2 cellular contexts compared by ENCODE assay signal in the genomic region with DNA sequence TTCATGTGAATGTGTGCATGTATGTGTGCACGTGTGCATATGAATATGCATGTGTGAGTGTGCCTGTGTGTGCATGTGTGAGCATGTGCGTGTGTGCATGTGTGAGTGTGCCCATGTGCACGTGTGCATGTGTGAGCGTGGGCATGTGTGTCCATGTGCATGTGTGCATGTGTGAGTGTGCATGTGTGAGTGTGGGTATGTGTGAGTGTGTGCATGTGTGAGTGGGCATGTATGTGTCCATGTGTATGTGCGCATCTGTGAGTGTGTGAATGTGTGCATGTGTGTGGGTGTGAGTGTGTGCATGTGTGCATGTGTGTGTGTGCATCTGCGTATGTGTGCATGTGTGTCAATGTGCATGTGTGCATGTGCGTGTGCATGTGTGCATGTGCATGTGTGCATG.
TF ChIP-seq lines count a peak whose summit lies in the region.

No MANE protein-coding gene starts in this region.

TF ChIP-seq in WTC11, 78 proteins besides CTCF, POLR2A, EP300 and RAD21:
- TF ChIP-seq, protein P1, sequence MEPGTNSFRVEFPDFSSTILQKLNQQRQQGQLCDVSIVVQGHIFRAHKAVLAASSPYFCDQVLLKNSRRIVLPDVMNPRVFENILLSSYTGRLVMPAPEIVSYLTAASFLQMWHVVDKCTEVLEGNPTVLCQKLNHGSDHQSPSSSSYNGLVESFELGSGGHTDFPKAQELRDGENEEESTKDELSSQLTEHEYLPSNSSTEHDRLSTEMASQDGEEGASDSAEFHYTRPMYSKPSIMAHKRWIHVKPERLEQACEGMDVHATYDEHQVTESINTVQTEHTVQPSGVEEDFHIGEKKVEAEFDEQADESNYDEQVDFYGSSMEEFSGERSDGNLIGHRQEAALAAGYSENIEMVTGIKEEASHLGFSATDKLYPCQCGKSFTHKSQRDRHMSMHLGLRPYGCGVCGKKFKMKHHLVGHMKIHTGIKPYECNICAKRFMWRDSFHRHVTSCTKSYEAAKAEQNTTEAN (CRISPR knock-in tag; IDR thresholded peaks at IDR 0.05), result no peak
- no peak for TF ChIP-seq JUN (CRISPR knock-in tag; IDR thresholded peaks at IDR 0.05)
- no peak for TF ChIP-seq PRRX2 (CRISPR knock-in tag; IDR thresholded peaks at IDR 0.05)
- no peak for TF ChIP-seq TEAD4 (CRISPR knock-in tag; IDR thresholded peaks at IDR 0.05)
- TF ChIP-seq NFATC4 (CRISPR knock-in tag; IDR thresholded peaks at IDR 0.05), result no peak
- TF ChIP-seq FOXP1 (CRISPR knock-in tag; IDR thresholded peaks at IDR 0.05; ENCODE audit: borderline replicate concordance), result no peak; the same call in 1 of the 2 replicates
- TF ChIP-seq ELF4 (CRISPR knock-in tag; IDR thresholded peaks at IDR 0.05; ENCODE audit: low read depth), result no peak

TF ChIP-seq in H1, 55 proteins besides CTCF, POLR2A, EP300 and RAD21:
- TF ChIP-seq TBP (IDR thresholded peaks at IDR 0.05; ENCODE audit: low read depth, low read length) (no peak), SIRT6 (IDR thresholded peaks at IDR 0.05; ENCODE audit: low read length) (no peak), CBX5 (IDR thresholded peaks at IDR 0.05; ENCODE audit: low read depth, low read length) (no peak), JUND (IDR thresholded peaks at IDR 0.05; ENCODE audit: low read length) (no peak), TAF7 (optimal IDR thresholded peaks at IDR 0.05; ENCODE audit: borderline replicate concordance, low read depth, low read length) (no peak), SP2 (IDR thresholded peaks at IDR 0.05; ENCODE audit: low read length) (no peak), SUZ12 (IDR thresholded peaks at IDR 0.05; ENCODE audit: low read length) (no peak), PHF8 (conservative IDR thresholded peaks at IDR 0.05; ENCODE audit: low read depth, low read length) (no peak), RFX5 (IDR thresholded peaks at IDR 0.05; ENCODE audit: borderline replicate concordance, low read depth, low read length) (no peak), SAP30 (IDR thresholded peaks at IDR 0.05; ENCODE audit: insufficient read depth, insufficient replicate concordance, low read length) (no peak), SP1 (IDR thresholded peaks at IDR 0.05; ENCODE audit: low read depth, low read length) (no peak), RNF2 (IDR thresholded peaks at IDR 0.05; ENCODE audit: borderline replicate concordance, low read depth, low read length, missing control alignments, poor library complexity, severe bottlenecking) (no peak), NRF1 (IDR thresholded peaks at IDR 0.05; ENCODE audit: low read depth, low read length) (no peak), EZH2 (IDR thresholded peaks at IDR 0.05; ENCODE audit: low read depth, low read length, severe bottlenecking) (no peak), NANOG (IDR thresholded peaks at IDR 0.05; ENCODE audit: insufficient read depth, low read depth, low read length, poor library complexity, severe bottlenecking) (no peak), ZNF274 (IDR thresholded peaks at IDR 0.05; ENCODE audit: borderline replicate concordance, extremely low read depth, low read length) (no peak), EGR1 (IDR thresholded peaks at IDR 0.05; ENCODE audit: borderline replicate concordance, low read depth, low read length) (no peak), CREB1 (IDR thresholded peaks at IDR 0.05) (no peak)
- TF ChIP-seq, protein P2, sequence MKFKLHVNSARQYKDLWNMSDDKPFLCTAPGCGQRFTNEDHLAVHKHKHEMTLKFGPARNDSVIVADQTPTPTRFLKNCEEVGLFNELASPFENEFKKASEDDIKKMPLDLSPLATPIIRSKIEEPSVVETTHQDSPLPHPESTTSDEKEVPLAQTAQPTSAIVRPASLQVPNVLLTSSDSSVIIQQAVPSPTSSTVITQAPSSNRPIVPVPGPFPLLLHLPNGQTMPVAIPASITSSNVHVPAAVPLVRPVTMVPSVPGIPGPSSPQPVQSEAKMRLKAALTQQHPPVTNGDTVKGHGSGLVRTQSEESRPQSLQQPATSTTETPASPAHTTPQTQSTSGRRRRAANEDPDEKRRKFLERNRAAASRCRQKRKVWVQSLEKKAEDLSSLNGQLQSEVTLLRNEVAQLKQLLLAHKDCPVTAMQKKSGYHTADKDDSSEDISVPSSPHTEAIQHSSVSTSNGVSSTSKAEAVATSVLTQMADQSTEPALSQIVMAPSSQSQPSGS (IDR thresholded peaks at IDR 0.05; ENCODE audit: low read length), result no peak
- TF ChIP-seq, protein P3, sequence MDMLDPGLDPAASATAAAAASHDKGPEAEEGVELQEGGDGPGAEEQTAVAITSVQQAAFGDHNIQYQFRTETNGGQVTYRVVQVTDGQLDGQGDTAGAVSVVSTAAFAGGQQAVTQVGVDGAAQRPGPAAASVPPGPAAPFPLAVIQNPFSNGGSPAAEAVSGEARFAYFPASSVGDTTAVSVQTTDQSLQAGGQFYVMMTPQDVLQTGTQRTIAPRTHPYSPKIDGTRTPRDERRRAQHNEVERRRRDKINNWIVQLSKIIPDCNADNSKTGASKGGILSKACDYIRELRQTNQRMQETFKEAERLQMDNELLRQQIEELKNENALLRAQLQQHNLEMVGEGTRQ (IDR thresholded peaks at IDR 0.05; ENCODE audit: low read length), result no peak
